ENCODE assay signal across 10 cellular contexts in the genomic region with DNA sequence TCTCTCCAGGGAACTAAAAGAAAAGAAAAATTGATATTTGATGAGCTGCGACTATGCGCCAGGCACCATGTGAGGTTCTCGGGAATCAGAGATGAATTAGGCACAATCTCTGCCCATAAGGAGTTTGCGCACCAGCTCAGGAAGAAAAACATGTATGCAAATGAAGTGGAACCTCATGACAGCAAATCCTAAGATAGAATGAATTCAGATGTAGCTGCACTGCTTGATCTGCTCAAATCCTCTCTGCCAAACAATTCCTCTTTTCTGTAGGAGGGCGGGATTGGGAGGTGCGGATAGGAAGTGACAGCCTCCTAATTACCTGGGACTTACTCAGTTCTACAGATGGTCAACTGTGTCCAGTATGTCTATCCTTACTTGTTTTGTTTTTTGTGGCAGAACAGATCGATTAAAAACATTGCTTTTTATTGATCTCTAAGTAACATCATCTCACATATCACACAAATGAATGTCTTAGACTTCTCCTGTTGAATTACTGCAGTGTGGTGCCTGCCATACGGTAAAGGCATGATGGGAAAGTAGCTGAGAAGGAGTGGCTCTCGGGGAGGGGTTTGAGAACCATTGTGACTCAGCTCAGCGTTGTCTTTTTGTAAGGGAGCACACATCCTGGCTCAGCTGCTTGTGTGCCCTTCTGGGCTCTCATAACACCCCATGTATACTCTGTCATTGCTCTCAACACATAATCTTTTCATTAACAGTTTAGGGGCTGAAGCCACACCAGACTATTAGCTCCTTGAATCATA. TPM values are rescaled to one million over a fixed set of nuclear protein-coding genes. Genes with fewer than 3 reads are reported as not detected.
DNase-seq lines count a peak whose midpoint lies in the region; ATAC-seq, FAIRE-seq and TF ChIP-seq lines count a peak whose summit lies in the region.
"Had no signal": no experiment of that assay in that cellular context is flagged by ENCODE, and none has a peak within 500 bp of the region (broad histone marks: within the 10 kb centered on the region; RNA-seq: fewer than 3 reads in every experiment).

No MANE protein-coding gene starts in this region.

- H3K36me3 ChIP-seq in spleen (no peaks in the 10 kb centered on the region), tibial nerve (no peaks in the 10 kb centered on the region)

- FAIRE-seq in GM12891 (lab: Jason Lieb, UNC) = no peak
- FAIRE-seq: TTC549 had no signal

- TF ChIP-seq EP300 in tibial nerve (IDR thresholded peaks at IDR 0.05) = no peak

- peaks cover 33% of the 10 kb centered on the region for H3K4me1 Mint-ChIP-seq in activated CD4-positive, alpha-beta T cell treated with anti-CD3 and anti-CD28 coated beads, Interleukin-2, amount 10 ng/mL, durations not matched to agents 7 days and 5 days

- H3K36me3 Mint-ChIP-seq in activated CD4-positive, alpha-beta T cell treated with anti-CD3 and anti-CD28 coated beads, Interleukin-2, amount 10 ng/mL, durations not matched to agents 7 days and 5 days (ENCODE audit: low read depth) = no peaks in the 10 kb centered on the region

- intact Hi-C loops in dorsolateral prefrontal cortex (cut with DNase I) = loop anchor here (2.0 to 5.0 kb wide), 3 partner anchors 223 to 271 kb away; no protein-coding TSS in a partner anchor
- intact Hi-C loops in spleen (cut with DNase I; ENCODE audit: low total_unique reads) = loop anchor here (5.0 kb wide), 2 partner anchors 55 to 220 kb away; no protein-coding TSS in a partner anchor

- no peaks in the 10 kb centered on the region for H3K27me3 Mint-ChIP-seq in activated CD4-positive, alpha-beta T cell treated with anti-CD3 and anti-CD28 coated beads, Interleukin-2, amount 10 ng/mL, durations not matched to agents 7 days and 5 days

- peak overlapping the region in 47 of 59 donors; percentile 0 to 88 (median 53) for H3K27ac ChIP-seq in dorsolateral prefrontal cortex
- peak overlapping the region; percentile 5 to 70 (median 56) for H3K27ac ChIP-seq in spleen
- peak overlapping the region in 1 of 4 donors; percentile 29 for H3K27ac ChIP-seq in tibial nerve

- H3K27me3 ChIP-seq in dorsolateral prefrontal cortex = no peaks in the 10 kb centered on the region
- no peaks in the 10 kb centered on the region for H3K27me3 ChIP-seq in spleen (replicated peaks in 1 of 7)
- H3K27me3 ChIP-seq in tibial nerve = no peaks in the 10 kb centered on the region

- POLR2A ChIA-PET in activated CD4-positive, alpha-beta T cell treated with anti-CD3 and anti-CD28 coated beads, Interleukin-2, amount 10 ng/mL, durations not matched to agents 7 days and 5 days (lab: Charles Lee) = no interaction called here

- 75 to 81% (median 75%) methylated on average over 10 of the region's 10 CpGs for WGBS in spleen, 5 donors
- WGBS in tibial nerve, 2 donors = 78 to 81% methylated on average over 10 of the region's 10 CpGs

- CTCF ChIA-PET in activated CD4-positive, alpha-beta T cell treated with anti-CD3 and anti-CD28 coated beads, Interleukin-2, amount 10 ng/mL, durations not matched to agents 7 days and 5 days (lab: Charles Lee) = interaction anchor here (0.6 to 2.2 kb wide), 12 partner anchors 31 to 348 kb away, joined by 3 to 10 read pairs (median 3); no protein-coding TSS in a partner anchor

- TF ChIP-seq POLR2A in GM12891 (IDR thresholded peaks at IDR 0.05; ENCODE audit: low read depth, low read length) = no peak
- TF ChIP-seq POLR2A in spleen (IDR thresholded peaks at IDR 0.05) = no peak
- no peak for TF ChIP-seq POLR2A in tibial nerve (IDR thresholded peaks at IDR 0.05)

- ATAC-seq in HG03460 (IDR thresholded peaks at IDR 0.05; ENCODE audit: unreplicated experiment) = no peak

- peak overlapping the region; percentile 87 for H3K27ac Mint-ChIP-seq in activated CD4-positive, alpha-beta T cell treated with anti-CD3 and anti-CD28 coated beads, Interleukin-2, amount 10 ng/mL, durations not matched to agents 7 days and 5 days

- DNase-seq in GM12891 (ENCODE audit: insufficient read length, low spot score) = no peak
- DNase-seq in activated CD4-positive, alpha-beta T cell treated with anti-CD3 and anti-CD28 coated beads, Interleukin-2, amount 10 ng/mL, durations not matched to agents 7 days and 5 days = peak; percentile 29
- peak in 3 of 10 donors; percentile 45 to 52 (median 45) for DNase-seq in dorsolateral prefrontal cortex
- no peak for DNase-seq in spleen
- DNase-seq in tibial nerve (ENCODE audit: low spot score in 2 of 2) = no peak
- no peak for DNase-seq in dedifferentiated amniotic fluid mesenchymal stem cell (ENCODE audit: extremely low spot score)
- DNase-seq in NCI-H2227 treated with DMSO at 0.1 percent for 48 hours (lab: John Stamatoyannopoulos, UW) = no peak
- DNase-seq: NCI-H1105 had no signal

- no peaks in the 10 kb centered on the region for H3K9me3 Mint-ChIP-seq in activated CD4-positive, alpha-beta T cell treated with anti-CD3 and anti-CD28 coated beads, Interleukin-2, amount 10 ng/mL, durations not matched to agents 7 days and 5 days

- TF ChIP-seq CTCF in dorsolateral prefrontal cortex (IDR thresholded peaks at IDR 0.05 in 54 of 56, conservative IDR thresholded peaks at IDR 0.05 in 2 of 56; ENCODE audit: low read depth in 1 of 56, partially characterized antibody in 56 of 56) (no peak), spleen (IDR thresholded peaks at IDR 0.05 in 8 of 11, conservative IDR thresholded peaks at IDR 0.05 in 3 of 11) (no peak), tibial nerve (IDR thresholded peaks at IDR 0.05) (no peak)

- H3K4me3 Mint-ChIP-seq in activated CD4-positive, alpha-beta T cell treated with anti-CD3 and anti-CD28 coated beads, Interleukin-2, amount 10 ng/mL, durations not matched to agents 7 days and 5 days = peak overlapping the region; percentile 44

- H3K4me1 ChIP-seq in spleen (peaks cover 5 to 63% (median 15%) of the 10 kb centered on the region in 6 donors), tibial nerve (no peaks in the 10 kb centered on the region)

- H3K4me3 ChIP-seq in dorsolateral prefrontal cortex (peak overlapping the region in 25 of 59 donors; percentile 3 to 37 (median 14)), spleen (peak overlapping the region in 2 of 8 donors; percentile 6 to 34), tibial nerve (no peak overlapping the region)

- no peaks in the 10 kb centered on the region for H3K9me3 ChIP-seq in spleen
- no peaks in the 10 kb centered on the region for H3K9me3 ChIP-seq in tibial nerve

TF ChIP-seq in GM12891, 5 proteins besides CTCF, POLR2A, EP300 and RAD21:
- TF ChIP-seq PAX5 (IDR thresholded peaks at IDR 0.05; ENCODE audit: insufficient read depth, low read length, severe bottlenecking) (no peak), POU2F2 (IDR thresholded peaks at IDR 0.05; ENCODE audit: low read depth, low read length) (peak; percentile 62; the same call in 1 of the 2 replicates)

RNA-seq across cellular contexts. Expression of a gene that starts 14.0 kb away (rescaled TPM):
- 0.94 TPM for polyA plus RNA-seq in GM12891 (2012; ENCODE audit: low read depth, missing spikeins)
- total RNA-seq in activated CD4-positive, alpha-beta T cell treated with anti-CD3 and anti-CD28 coated beads, Interleukin-2, amount 10 ng/mL, durations not matched to agents 7 days and 5 days = under 1 TPM; 0.25 TPM
- total RNA-seq in dorsolateral prefrontal cortex (1 to 10 TPM in 6 of 120 experiments, under 1 TPM in 75, not detected in 39; 0.18 to 1.5 (median 0.47) TPM), spleen (1 to 10 TPM; 2.0 to 6.1 (median 4.4) TPM), tibial nerve (under 1 TPM in 3 of 4 donors, not detected in 1; 0.20 to 0.84 (median 0.66) TPM)
- 1 to 10 TPM in 2 of 3 donors, under 1 TPM in 1; 0.93 to 1.8 (median 1.1) TPM for polyA plus RNA-seq in spleen

RNA-seq across cellular contexts. Expression of a gene that starts 30.3 kb away (rescaled TPM):
- 2.4 TPM for polyA plus RNA-seq in GM12891 (2012; ENCODE audit: low read depth, missing spikeins)
- 1 to 10 TPM; 2.9 to 3.1 TPM for total RNA-seq in activated CD4-positive, alpha-beta T cell treated with anti-CD3 and anti-CD28 coated beads, Interleukin-2, amount 10 ng/mL, durations not matched to agents 7 days and 5 days
- total RNA-seq in dorsolateral prefrontal cortex (10 to 100 TPM in 22 of 120 experiments, 1 to 10 TPM in 98; 2.7 to 14.3 (median 8.6) TPM), spleen (1 to 10 TPM; 3.8 to 5.6 (median 5.4) TPM), tibial nerve (10 to 100 TPM; 13.4 to 17.3 (median 14.1) TPM)
- 1 to 10 TPM; 1.0 to 1.9 (median 1.7) TPM for polyA plus RNA-seq in spleen
